10 cellular contexts compared by ENCODE assay signal in the genomic region with DNA sequence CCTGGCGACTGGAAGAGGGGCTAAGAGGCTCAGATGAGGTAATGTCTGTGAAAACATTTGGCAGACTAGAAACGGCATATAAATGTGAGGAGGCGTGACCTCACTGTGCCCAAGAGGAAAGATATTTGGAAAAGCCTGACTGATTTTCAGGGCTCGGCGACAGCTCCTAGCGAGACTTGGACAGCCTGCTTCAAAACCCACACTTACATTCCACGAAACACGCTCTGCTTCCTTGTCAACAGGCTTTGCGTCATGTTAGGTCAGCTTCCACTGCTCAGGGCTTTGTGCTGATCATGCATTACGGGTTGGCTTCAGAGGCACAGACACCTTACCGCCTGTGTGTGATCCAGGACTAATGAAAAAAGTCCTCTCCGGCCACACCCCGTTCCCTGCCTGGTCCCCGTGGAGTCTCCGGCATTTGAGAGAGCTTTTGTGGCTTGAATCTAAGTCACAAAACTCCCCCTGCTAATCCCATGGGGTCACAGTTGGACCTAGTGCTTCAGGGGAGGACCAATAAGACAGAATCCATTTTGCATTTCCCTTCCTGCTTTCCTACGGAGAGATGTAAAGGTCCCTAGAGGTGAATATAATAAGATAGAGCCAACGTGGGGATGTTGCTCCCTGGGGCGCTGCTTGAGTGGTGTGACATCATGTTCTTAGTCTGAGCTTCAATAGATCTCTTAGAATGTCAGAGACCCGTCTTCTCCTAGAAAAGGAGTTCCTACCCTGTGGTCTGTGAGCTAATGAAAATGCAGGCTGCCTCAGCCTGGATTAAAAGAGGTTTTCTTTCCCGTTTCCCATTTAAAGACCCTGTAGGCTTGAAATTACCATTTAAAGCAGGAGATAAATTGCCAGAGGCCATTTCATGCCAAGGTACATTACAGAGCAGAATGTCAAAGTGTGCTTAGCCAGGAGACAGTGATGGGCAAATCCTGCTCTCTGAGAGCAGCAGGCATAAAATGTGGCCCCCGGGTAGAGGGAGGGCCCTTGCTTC. TPM values are rescaled to one million over a fixed set of nuclear protein-coding genes. Genes with fewer than 3 reads are reported as not detected.
DNase-seq lines count a peak whose midpoint lies in the region; ATAC-seq and TF ChIP-seq lines count a peak whose summit lies in the region.
"Had no signal": no experiment of that assay in that cellular context is flagged by ENCODE, and none has a peak within 500 bp of the region (broad histone marks: within the 10 kb centered on the region; RNA-seq: fewer than 3 reads in every experiment).

No MANE protein-coding gene starts in this region.

- ATAC-seq in GM18505 (IDR thresholded peaks at IDR 0.05; ENCODE audit: unreplicated experiment) (no peak), GM21619 (IDR thresholded peaks at IDR 0.05; ENCODE audit: unreplicated experiment) (no peak)

- no peaks in the 10 kb centered on the region for H3K36me3 Mint-ChIP-seq in mesothelial cell of epicardium

- H3K4me3 ChIP-seq in epithelial cell of esophagus (ENCODE audit: low read length) (no peak overlapping the region), vagina (peak overlapping the region in 1 of 2 donors; percentile 15)

- H3K9me3 ChIP-seq in vagina: no peaks in the 10 kb centered on the region

- H3K4me1 Mint-ChIP-seq in mesothelial cell of epicardium: peaks cover 45% of the 10 kb centered on the region

- TF ChIP-seq CTCF in epithelial cell of esophagus (IDR thresholded peaks at IDR 0.05; ENCODE audit: insufficient read depth, low read depth, low read length, missing control alignments) (no peak), mesothelial cell of epicardium (IDR thresholded peaks at IDR 0.05; ENCODE audit: unreplicated experiment) (no peak), vagina (IDR thresholded peaks at IDR 0.05) (no peak)

- peak overlapping the region; percentile 70 for H3K27ac Mint-ChIP-seq in mesothelial cell of epicardium

- peaks cover 31% of the 10 kb centered on the region for H3K4me1 ChIP-seq in vagina

- peak overlapping the region; percentile 39 for H3K4me3 Mint-ChIP-seq in mesothelial cell of epicardium

- DNase-seq in NCI-H82 (lab: John Stamatoyannopoulos, UW) (peak; percentile 61), NCI-H82 treated with DMSO at 0.1 percent for 48 hours (lab: John Stamatoyannopoulos, UW; ENCODE audit: unreplicated experiment) (no peak), epithelial cell of esophagus (ENCODE audit: low read depth) (peak; percentile 81), mesothelial cell of epicardium (ENCODE audit: low spot score in 2 of 2, unreplicated experiment in 2 of 2) (no peak), vagina (ENCODE audit: extremely low spot score in 2 of 2) (no peak), NCI-H524 treated with DMSO at 0.1 percent for 48 hours (lab: John Stamatoyannopoulos, UW) (no peak)
- DNase-seq: erythroblast, T1000 had no signal

- H3K27me3 Mint-ChIP-seq in mesothelial cell of epicardium (ENCODE audit: low read depth): no peaks in the 10 kb centered on the region

- no peaks in the 10 kb centered on the region for H3K36me3 ChIP-seq in vagina

- no peaks in the 10 kb centered on the region for H3K9me3 Mint-ChIP-seq in mesothelial cell of epicardium

- TF ChIP-seq POLR2A in vagina (IDR thresholded peaks at IDR 0.05) (no peak), GM18505 (IDR thresholded peaks at IDR 0.05; ENCODE audit: borderline replicate concordance, extremely low read depth, insufficient read depth, insufficient read length) (no peak)

- H3K27me3 ChIP-seq in vagina: no peaks in the 10 kb centered on the region

- H3K27ac ChIP-seq in vagina: peak overlapping the region; percentile 58

- intact Hi-C loops in vagina (cut with DNase I): no loop called here

RNA-seq across cellular contexts. Expression of a gene that starts 25.4 kb away (rescaled TPM):
- total RNA-seq in mesothelial cell of epicardium: 3.5 to 3.7 TPM (median 3.6 TPM) in 3 replicates
- 0.74 TPM for total RNA-seq in vagina

RNA-seq across cellular contexts. Expression of a gene that starts 39.7 kb away (rescaled TPM):
- 54.2 to 57.1 TPM (median 55.3 TPM) in 3 replicates for total RNA-seq in mesothelial cell of epicardium
- total RNA-seq in vagina: 41.0 TPM

Comparison
In these comparisons a context has a peak if more than half of its experiments do, and no peak if none do; other contexts are left out.
1. DNase-seq: peak in NCI-H82 (single experiment) and epithelial cell of esophagus (single experiment); none in NCI-H82 treated with DMSO at 0.1 percent for 48 hours (single experiment), mesothelial cell of epicardium (0 of 2), vagina (0 of 2) and NCI-H524 treated with DMSO at 0.1 percent for 48 hours (single experiment).